21 cellular contexts compared by ENCODE assay signal in genomic region chr6:24460966-24461365, GRCh38.
"Had no signal": no experiment of that assay in that cellular context is flagged by ENCODE, and none has a peak within 500 bp of the region (broad histone marks: within the 10 kb centered on the region; RNA-seq: fewer than 3 reads in every experiment).

No MANE protein-coding gene starts in this region.

- H3K9me3 ChIP-seq: colonic mucosa, esophagus squamous epithelium, lower lobe of right lung, suprapubic skin, transverse colon, upper lobe of right lung, uterus had no signal

- ATAC-seq: effector memory CD8-positive, alpha-beta T cell; left ventricle myocardium superior; lower lobe of right lung; natural killer cell; sciatic nerve; stimulated activated naive CD8-positive, alpha-beta T cell treated with anti-CD3 and anti-CD28 coated beads, Interleukin-15, amount 100 ng/mL, for 72 hours; upper lobe of right lung had no signal

- H3K79me2 ChIP-seq: parathyroid adenoma had no signal

- DNase-seq: colonic mucosa; effector memory CD8-positive, alpha-beta T cell; esophagus squamous epithelium; left ventricle myocardium superior; lower lobe of right lung; natural killer cell; occipital lobe; stimulated activated CD4-positive, alpha-beta T cell treated with anti-CD3 and anti-CD28 coated beads, Interleukin-12 subunit alpha, Interleukin-12 subunit beta, amount 100 ng/mL, for 4 hours; stimulated activated CD4-positive, alpha-beta T cell treated with anti-CD3 and anti-CD28 coated beads, Interleukin-1b, Interleukin-23, amount 100 ng/mL, for 48 hours; stimulated activated CD4-positive, alpha-beta T cell treated with anti-CD3 and anti-CD28 coated beads, Interleukin-4, amount 100 ng/mL, for 1 hour; stimulated activated CD8-positive, alpha-beta memory T cell treated with anti-CD3 and anti-CD28 coated beads, Interleukin-4, amount 100 ng/mL, for 48 hours; stimulated activated naive CD4-positive, alpha-beta T cell; stimulated activated naive CD8-positive, alpha-beta T cell treated with anti-CD3 and anti-CD28 coated beads, Interleukin-15, amount 100 ng/mL, for 72 hours; transverse colon; upper lobe of right lung; uterus had no signal

- H3K36me3 ChIP-seq: colonic mucosa, esophagus squamous epithelium, lower lobe of right lung, suprapubic skin, transverse colon, upper lobe of right lung, uterus had no signal

- H3K27me3 ChIP-seq: colonic mucosa, esophagus squamous epithelium, suprapubic skin, transverse colon, upper lobe of right lung, uterus had no signal

- H3K4me1 ChIP-seq: colonic mucosa, lower lobe of right lung, parathyroid adenoma, suprapubic skin, transverse colon, upper lobe of right lung, uterus had no signal

- H3K4me2 ChIP-seq: smooth muscle cell had no signal

- H3K4me3 ChIP-seq: colonic mucosa, esophagus squamous epithelium, lower lobe of right lung, smooth muscle cell, suprapubic skin, transverse colon, upper lobe of right lung, uterus had no signal

- H2AFZ ChIP-seq: parathyroid adenoma had no signal

- H3K9ac ChIP-seq: parathyroid adenoma had no signal

- H3K27ac ChIP-seq: colonic mucosa, epithelial cell of prostate, lower lobe of right lung, parathyroid adenoma, suprapubic skin, transverse colon, upper lobe of right lung, uterus had no signal
